1 cellular context compared by ENCODE assay signal in the genomic region with DNA sequence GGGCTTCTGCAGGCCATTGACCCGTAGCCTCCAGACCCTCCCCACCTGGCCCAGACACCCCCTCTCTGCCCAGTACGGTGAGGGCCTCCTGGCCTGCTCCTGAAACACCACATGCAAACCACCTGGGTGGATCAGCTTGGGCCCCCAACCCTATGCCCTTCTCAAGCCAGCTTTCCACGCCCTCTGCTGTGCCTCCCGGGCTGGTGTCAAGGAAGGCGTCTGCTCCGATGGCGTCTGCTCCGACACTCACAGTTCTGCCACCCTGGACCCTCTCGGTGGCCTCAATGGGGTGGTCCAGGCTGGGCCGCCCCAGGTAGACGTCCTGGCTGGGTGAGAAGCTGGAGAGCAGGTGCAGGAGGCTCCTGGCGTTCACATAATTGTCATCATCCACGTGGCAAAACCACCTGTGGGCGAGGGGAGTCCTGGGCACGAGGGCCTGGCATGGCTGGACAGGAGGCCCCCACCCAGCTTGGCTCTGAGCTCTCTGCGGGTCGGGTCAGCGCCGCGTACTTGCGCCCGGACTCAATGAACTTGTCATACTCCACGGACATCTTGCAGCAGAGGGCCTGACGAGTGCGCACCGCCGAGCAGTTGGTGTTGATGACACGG.
TF ChIP-seq lines count a peak whose summit lies in the region.

No MANE protein-coding gene starts in this region.

TF ChIP-seq in GM12878, 131 proteins besides CTCF, POLR2A, EP300 and RAD21:
- TF ChIP-seq, protein P1, sequence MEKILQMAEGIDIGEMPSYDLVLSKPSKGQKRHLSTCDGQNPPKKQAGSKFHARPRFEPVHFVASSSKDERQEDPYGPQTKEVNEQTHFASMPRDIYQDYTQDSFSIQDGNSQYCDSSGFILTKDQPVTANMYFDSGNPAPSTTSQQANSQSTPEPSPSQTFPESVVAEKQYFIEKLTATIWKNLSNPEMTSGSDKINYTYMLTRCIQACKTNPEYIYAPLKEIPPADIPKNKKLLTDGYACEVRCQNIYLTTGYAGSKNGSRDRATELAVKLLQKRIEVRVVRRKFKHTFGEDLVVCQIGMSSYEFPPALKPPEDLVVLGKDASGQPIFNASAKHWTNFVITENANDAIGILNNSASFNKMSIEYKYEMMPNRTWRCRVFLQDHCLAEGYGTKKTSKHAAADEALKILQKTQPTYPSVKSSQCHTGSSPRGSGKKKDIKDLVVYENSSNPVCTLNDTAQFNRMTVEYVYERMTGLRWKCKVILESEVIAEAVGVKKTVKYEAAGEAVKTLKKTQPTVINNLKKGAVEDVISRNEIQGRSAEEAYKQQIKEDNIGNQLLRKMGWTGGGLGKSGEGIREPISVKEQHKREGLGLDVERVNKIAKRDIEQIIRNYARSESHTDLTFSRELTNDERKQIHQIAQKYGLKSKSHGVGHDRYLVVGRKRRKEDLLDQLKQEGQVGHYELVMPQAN (conservative IDR thresholded peaks at IDR 0.05), result no peak
- TF ChIP-seq, protein P2, sequence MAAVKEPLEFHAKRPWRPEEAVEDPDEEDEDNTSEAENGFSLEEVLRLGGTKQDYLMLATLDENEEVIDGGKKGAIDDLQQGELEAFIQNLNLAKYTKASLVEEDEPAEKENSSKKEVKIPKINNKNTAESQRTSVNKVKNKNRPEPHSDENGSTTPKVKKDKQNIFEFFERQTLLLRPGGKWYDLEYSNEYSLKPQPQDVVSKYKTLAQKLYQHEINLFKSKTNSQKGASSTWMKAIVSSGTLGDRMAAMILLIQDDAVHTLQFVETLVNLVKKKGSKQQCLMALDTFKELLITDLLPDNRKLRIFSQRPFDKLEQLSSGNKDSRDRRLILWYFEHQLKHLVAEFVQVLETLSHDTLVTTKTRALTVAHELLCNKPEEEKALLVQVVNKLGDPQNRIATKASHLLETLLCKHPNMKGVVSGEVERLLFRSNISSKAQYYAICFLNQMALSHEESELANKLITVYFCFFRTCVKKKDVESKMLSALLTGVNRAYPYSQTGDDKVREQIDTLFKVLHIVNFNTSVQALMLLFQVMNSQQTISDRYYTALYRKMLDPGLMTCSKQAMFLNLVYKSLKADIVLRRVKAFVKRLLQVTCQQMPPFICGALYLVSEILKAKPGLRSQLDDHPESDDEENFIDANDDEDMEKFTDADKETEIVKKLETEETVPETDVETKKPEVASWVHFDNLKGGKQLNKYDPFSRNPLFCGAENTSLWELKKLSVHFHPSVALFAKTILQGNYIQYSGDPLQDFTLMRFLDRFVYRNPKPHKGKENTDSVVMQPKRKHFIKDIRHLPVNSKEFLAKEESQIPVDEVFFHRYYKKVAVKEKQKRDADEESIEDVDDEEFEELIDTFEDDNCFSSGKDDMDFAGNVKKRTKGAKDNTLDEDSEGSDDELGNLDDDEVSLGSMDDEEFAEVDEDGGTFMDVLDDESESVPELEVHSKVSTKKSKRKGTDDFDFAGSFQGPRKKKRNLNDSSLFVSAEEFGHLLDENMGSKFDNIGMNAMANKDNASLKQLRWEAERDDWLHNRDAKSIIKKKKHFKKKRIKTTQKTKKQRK (IDR thresholded peaks at IDR 0.05; ENCODE audit: low read depth, low read length), result no peak
- TF ChIP-seq SMC3 (IDR thresholded peaks at IDR 0.05; ENCODE audit: borderline replicate concordance, low read length) (no peak), SIN3A (IDR thresholded peaks at IDR 0.05; ENCODE audit: low read depth, low read length) (no peak), YBX1 (IDR thresholded peaks at IDR 0.05) (no peak), TARDBP (IDR thresholded peaks at IDR 0.05; ENCODE audit: borderline replicate concordance) (no peak), LARP7 (IDR thresholded peaks at IDR 0.05) (no peak), NRF1 (conservative IDR thresholded peaks at IDR 0.05; ENCODE audit: low read depth, low read length) (no peak), STAT3 (IDR thresholded peaks at IDR 0.05; ENCODE audit: low read depth, low read length) (no peak), FOS (IDR thresholded peaks at IDR 0.05; ENCODE audit: borderline replicate concordance, extremely low read depth, insufficient read length) (no peak), SREBF1 (IDR thresholded peaks at IDR 0.05; ENCODE audit: low read length) (no peak), CHD2 (IDR thresholded peaks at IDR 0.05; ENCODE audit: borderline replicate concordance, low read depth, low read length) (no peak), RFX5 (IDR thresholded peaks at IDR 0.05; ENCODE audit: low read depth, low read length) (no peak), ZNF622 (IDR thresholded peaks at IDR 0.05) (no peak), RCOR1 (conservative IDR thresholded peaks at IDR 0.05; ENCODE audit: low read depth, low read length) (no peak)
- TF ChIP-seq, protein P3, sequence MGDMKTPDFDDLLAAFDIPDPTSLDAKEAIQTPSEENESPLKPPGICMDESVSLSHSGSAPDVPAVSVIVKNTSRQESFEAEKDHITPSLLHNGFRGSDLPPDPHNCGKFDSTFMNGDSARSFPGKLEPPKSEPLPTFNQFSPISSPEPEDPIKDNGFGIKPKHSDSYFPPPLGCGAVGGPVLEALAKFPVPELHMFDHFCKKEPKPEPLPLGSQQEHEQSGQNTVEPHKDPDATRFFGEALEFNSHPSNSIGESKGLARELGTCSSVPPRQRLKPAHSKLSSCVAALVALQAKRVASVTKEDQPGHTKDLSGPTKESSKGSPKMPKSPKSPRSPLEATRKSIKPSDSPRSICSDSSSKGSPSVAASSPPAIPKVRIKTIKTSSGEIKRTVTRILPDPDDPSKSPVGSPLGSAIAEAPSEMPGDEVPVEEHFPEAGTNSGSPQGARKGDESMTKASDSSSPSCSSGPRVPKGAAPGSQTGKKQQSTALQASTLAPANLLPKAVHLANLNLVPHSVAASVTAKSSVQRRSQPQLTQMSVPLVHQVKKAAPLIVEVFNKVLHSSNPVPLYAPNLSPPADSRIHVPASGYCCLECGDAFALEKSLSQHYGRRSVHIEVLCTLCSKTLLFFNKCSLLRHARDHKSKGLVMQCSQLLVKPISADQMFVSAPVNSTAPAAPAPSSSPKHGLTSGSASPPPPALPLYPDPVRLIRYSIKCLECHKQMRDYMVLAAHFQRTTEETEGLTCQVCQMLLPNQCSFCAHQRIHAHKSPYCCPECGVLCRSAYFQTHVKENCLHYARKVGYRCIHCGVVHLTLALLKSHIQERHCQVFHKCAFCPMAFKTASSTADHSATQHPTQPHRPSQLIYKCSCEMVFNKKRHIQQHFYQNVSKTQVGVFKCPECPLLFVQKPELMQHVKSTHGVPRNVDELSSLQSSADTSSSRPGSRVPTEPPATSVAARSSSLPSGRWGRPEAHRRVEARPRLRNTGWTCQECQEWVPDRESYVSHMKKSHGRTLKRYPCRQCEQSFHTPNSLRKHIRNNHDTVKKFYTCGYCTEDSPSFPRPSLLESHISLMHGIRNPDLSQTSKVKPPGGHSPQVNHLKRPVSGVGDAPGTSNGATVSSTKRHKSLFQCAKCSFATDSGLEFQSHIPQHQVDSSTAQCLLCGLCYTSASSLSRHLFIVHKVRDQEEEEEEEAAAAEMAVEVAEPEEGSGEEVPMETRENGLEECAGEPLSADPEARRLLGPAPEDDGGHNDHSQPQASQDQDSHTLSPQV (IDR thresholded peaks at IDR 0.05), result no peak
- TF ChIP-seq, protein P4, sequence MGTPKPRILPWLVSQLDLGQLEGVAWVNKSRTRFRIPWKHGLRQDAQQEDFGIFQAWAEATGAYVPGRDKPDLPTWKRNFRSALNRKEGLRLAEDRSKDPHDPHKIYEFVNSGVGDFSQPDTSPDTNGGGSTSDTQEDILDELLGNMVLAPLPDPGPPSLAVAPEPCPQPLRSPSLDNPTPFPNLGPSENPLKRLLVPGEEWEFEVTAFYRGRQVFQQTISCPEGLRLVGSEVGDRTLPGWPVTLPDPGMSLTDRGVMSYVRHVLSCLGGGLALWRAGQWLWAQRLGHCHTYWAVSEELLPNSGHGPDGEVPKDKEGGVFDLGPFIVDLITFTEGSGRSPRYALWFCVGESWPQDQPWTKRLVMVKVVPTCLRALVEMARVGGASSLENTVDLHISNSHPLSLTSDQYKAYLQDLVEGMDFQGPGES (IDR thresholded peaks at IDR 0.05), result no peak
- TF ChIP-seq, protein P5, sequence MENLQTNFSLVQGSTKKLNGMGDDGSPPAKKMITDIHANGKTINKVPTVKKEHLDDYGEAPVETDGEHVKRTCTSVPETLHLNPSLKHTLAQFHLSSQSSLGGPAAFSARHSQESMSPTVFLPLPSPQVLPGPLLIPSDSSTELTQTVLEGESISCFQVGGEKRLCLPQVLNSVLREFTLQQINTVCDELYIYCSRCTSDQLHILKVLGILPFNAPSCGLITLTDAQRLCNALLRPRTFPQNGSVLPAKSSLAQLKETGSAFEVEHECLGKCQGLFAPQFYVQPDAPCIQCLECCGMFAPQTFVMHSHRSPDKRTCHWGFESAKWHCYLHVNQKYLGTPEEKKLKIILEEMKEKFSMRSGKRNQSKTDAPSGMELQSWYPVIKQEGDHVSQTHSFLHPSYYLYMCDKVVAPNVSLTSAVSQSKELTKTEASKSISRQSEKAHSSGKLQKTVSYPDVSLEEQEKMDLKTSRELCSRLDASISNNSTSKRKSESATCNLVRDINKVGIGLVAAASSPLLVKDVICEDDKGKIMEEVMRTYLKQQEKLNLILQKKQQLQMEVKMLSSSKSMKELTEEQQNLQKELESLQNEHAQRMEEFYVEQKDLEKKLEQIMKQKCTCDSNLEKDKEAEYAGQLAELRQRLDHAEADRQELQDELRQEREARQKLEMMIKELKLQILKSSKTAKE (IDR thresholded peaks at IDR 0.05; ENCODE audit: low read depth, poor library complexity, severe bottlenecking), result no peak
